ENCODE assay signal across 20 cellular contexts in genomic region chr19:16915135-16915534, GRCh38. TPM values are rescaled to one million over a fixed set of nuclear protein-coding genes. Genes with fewer than 3 reads are reported as not detected.
DNase-seq lines count a peak whose midpoint lies in the region; ATAC-seq and TF ChIP-seq lines count a peak whose summit lies in the region.
"Had no signal": no experiment of that assay in that cellular context is flagged by ENCODE, and none has a peak within 500 bp of the region (broad histone marks: within the 10 kb centered on the region; RNA-seq: fewer than 3 reads in every experiment).

No MANE protein-coding gene starts in this region.

- DNase-seq in AG04450 (ENCODE audit: low read depth, low spot score) (no peak), CD14-positive monocyte (ENCODE audit: low spot score) (peak; percentile 18), chondrocyte (ENCODE audit: low spot score) (peak; percentile 21), sigmoid colon (peak; percentile 27), inferior parietal cortex (ENCODE audit: extremely low spot score) (no peak)
- no peak for DNase-seq in T-helper 2 cell treated with Interferon-gamma antibody and Interleukin-4, amounts not matched to agents 5 μg/mL and 100 μg/mL, for 36 hours (ENCODE audit: low spot score)
- DNase-seq: 8988T; BE2C; CD4-positive, alpha-beta memory T cell; DMS153; DMS79 treated with DMSO at 0.1 percent for 48 hours; GF-D8; GOT3; H9 had no signal

- no peak overlapping the region for H3K27ac Mint-ChIP-seq in CD14-positive monocyte
- no peak overlapping the region for H3K27ac Mint-ChIP-seq in chondrocyte (ENCODE audit: unreplicated experiment)
- no peak overlapping the region for H3K27ac Mint-ChIP-seq in T-helper 2 cell treated with Interferon-gamma antibody and Interleukin-4, amounts not matched to agents 5 μg/mL and 100 μg/mL, for 36 hours
- H3K27ac Mint-ChIP-seq: CD4-positive, alpha-beta memory T cell; H9 had no signal

- H3K36me3 Mint-ChIP-seq in CD14-positive monocyte (peaks cover 0 to 2% of the 10 kb centered on the region in 2 donors), chondrocyte (ENCODE audit: low read depth) (peaks cover 10% of the 10 kb centered on the region)
- H3K36me3 Mint-ChIP-seq in T-helper 2 cell treated with Interferon-gamma antibody and Interleukin-4, amounts not matched to agents 5 μg/mL and 100 μg/mL, for 36 hours (ENCODE audit: low read depth), result no peaks in the 10 kb centered on the region

- CTCF ChIA-PET in AG04450 (lab: Charles Lee), result no interaction called here

- H3K4me3 Mint-ChIP-seq in CD14-positive monocyte (no peak overlapping the region), chondrocyte (ENCODE audit: unreplicated experiment) (no peak overlapping the region)
- H3K4me3 Mint-ChIP-seq in T-helper 2 cell treated with Interferon-gamma antibody and Interleukin-4, amounts not matched to agents 5 μg/mL and 100 μg/mL, for 36 hours, result no peak overlapping the region
- H3K4me3 Mint-ChIP-seq: CD4-positive, alpha-beta memory T cell; H9 had no signal

- peaks cover 8 to 21% (median 21%) of the 10 kb centered on the region in 3 donors for H3K27me3 Mint-ChIP-seq in CD14-positive monocyte (ENCODE audit: low read depth in 3 of 3)
- H3K27me3 Mint-ChIP-seq in chondrocyte (ENCODE audit: low read depth), result peaks cover 9% of the 10 kb centered on the region
- no peaks in the 10 kb centered on the region for H3K27me3 Mint-ChIP-seq in T-helper 2 cell treated with Interferon-gamma antibody and Interleukin-4, amounts not matched to agents 5 μg/mL and 100 μg/mL, for 36 hours (ENCODE audit: low read depth)

- TF ChIP-seq POLR2A in sigmoid colon (IDR thresholded peaks at IDR 0.05), result no peak

- ATAC-seq in GM19395 (IDR thresholded peaks at IDR 0.05; ENCODE audit: unreplicated experiment) (no peak), HG03432 (IDR thresholded peaks at IDR 0.05; ENCODE audit: unreplicated experiment) (no peak)

- H3K27ac ChIP-seq in AG04450 (ENCODE audit: low read depth, low read length) (peak overlapping the region; percentile 31), sigmoid colon (no peak overlapping the region)
- H3K27ac ChIP-seq: C4-2B, HL-60 had no signal

- no peaks in the 10 kb centered on the region for H3K36me3 ChIP-seq in sigmoid colon
- H3K36me3 ChIP-seq: BE2C had no signal

- H3K4me3 ChIP-seq in AG04450 (ENCODE audit: low read depth, low read length), result no peak overlapping the region
- H3K4me3 ChIP-seq in sigmoid colon, result no peak overlapping the region

- no peaks in the 10 kb centered on the region for H3K4me1 ChIP-seq in sigmoid colon
- H3K4me1 ChIP-seq: BE2C had no signal

- intact Hi-C loops in CD14-positive monocyte (cut with micrococcal nuclease), result no loop called here
- intact Hi-C loops in sigmoid colon (cut with DNase I), result no loop called here

- H3K4me1 Mint-ChIP-seq in CD14-positive monocyte, result peaks cover 3% of the 10 kb centered on the region
- no peaks in the 10 kb centered on the region for H3K4me1 Mint-ChIP-seq in chondrocyte (ENCODE audit: low read depth)
- H3K4me1 Mint-ChIP-seq in T-helper 2 cell treated with Interferon-gamma antibody and Interleukin-4, amounts not matched to agents 5 μg/mL and 100 μg/mL, for 36 hours (ENCODE audit: low read depth), result no peaks in the 10 kb centered on the region
- H3K4me1 Mint-ChIP-seq: CD4-positive, alpha-beta memory T cell; H9 had no signal

- H3K9me3 Mint-ChIP-seq in CD14-positive monocyte (peaks cover 33 to 54% (median 46%) of the 10 kb centered on the region in 7 donors), chondrocyte (ENCODE audit: low read depth) (peaks cover 25% of the 10 kb centered on the region)
- peaks cover 25% of the 10 kb centered on the region for H3K9me3 Mint-ChIP-seq in T-helper 2 cell treated with Interferon-gamma antibody and Interleukin-4, amounts not matched to agents 5 μg/mL and 100 μg/mL, for 36 hours

- TF ChIP-seq CTCF in AG04450 (IDR thresholded peaks at IDR 0.05; ENCODE audit: low read depth, low read length) (no peak), CD14-positive monocyte (IDR thresholded peaks at IDR 0.05) (no peak), chondrocyte (IDR thresholded peaks at IDR 0.05) (no peak), sigmoid colon (IDR thresholded peaks at IDR 0.05) (no peak)

- 55 to 67% methylated on average over 3 of the region's 3 CpGs for WGBS in sigmoid colon, 2 donors

- no peak for TF ChIP-seq EP300 in sigmoid colon (IDR thresholded peaks at IDR 0.05)

- POLR2A ChIA-PET in AG04450 (lab: Yijun Ruan, JAX), result no interaction called here

- H3K27me3 ChIP-seq in AG04450 (ENCODE audit: control insufficient read depth, insufficient read depth, low read length) (peaks cover 4% of the 10 kb centered on the region), sigmoid colon (no peaks in the 10 kb centered on the region)
- H3K27me3 ChIP-seq: BE2C had no signal

- peaks cover 58% of the 10 kb centered on the region for H3K9me3 ChIP-seq in AG04450 (ENCODE audit: control insufficient read depth, insufficient read depth, low read length)
- peaks cover 9 to 19% (median 16%) of the 10 kb centered on the region in 4 donors for H3K9me3 ChIP-seq in sigmoid colon

RNA-seq across cellular contexts. Expression of gene F2RL3, which starts 26.3 kb away (rescaled TPM):
- polyA plus RNA-seq in AG04450 (2011; rRNA removed) (not detected in 2 replicates), CD14-positive monocyte (not detected), sigmoid colon (1 to 10 TPM in 2 of 3 donors, under 1 TPM in 1; 0.69 to 3.5 (median 2.4) TPM)
- not detected in 2 replicates for polyA minus RNA-seq in AG04450 (2011; rRNA and poly(A)+ RNA removed)
- total RNA-seq in chondrocyte (0.05 to 0.10 TPM in 2 of 3 replicates, not detected in the other), sigmoid colon (1 to 10 TPM; 1.8 to 3.9 (median 1.9) TPM)
- total RNA-seq: A673; CD4-positive, alpha-beta memory T cell; H9; HT1080 had no signal
- polyA plus RNA-seq: CD4-positive, alpha-beta memory T cell had no signal

Comparison
In these comparisons a context has a peak if more than half of its experiments do, and no peak if none do; other contexts are left out.
1. DNase-seq: peak in CD14-positive monocyte (single experiment), chondrocyte (single experiment) and sigmoid colon (single experiment); none in AG04450 (single experiment), inferior parietal cortex (single experiment) and T-helper 2 cell treated with Interferon-gamma antibody and Interleukin-4, amounts not matched to agents 5 μg/mL and 100 μg/mL, for 36 hours (single experiment).